1 cellular context compared by ENCODE assay signal in genomic region chr1:47442844-47443529, GRCh38.
TF ChIP-seq lines count a peak whose summit lies in the region.

No MANE protein-coding gene starts in this region.

TF ChIP-seq in WTC11, 78 proteins besides CTCF, POLR2A, EP300 and RAD21 (continued from another document):
- no peak for TF ChIP-seq ZNF532 (CRISPR knock-in tag; IDR thresholded peaks at IDR 0.05; ENCODE audit: borderline replicate concordance)
- TF ChIP-seq E2F4 (CRISPR knock-in tag; IDR thresholded peaks at IDR 0.05; ENCODE audit: borderline replicate concordance, low read depth): no peak
TF ChIP-seq in WTC11: peak in this region for 0.
